Comparison of ENCODE assay signal across 26 cellular contexts in genomic region chr10:126521354-126521753, GRCh38.
DNase-seq lines count a peak whose midpoint lies in the region; ATAC-seq, FAIRE-seq and TF ChIP-seq lines count a peak whose summit lies in the region.
"Had no signal": no experiment of that assay in that cellular context is flagged by ENCODE, and none has a peak within 500 bp of the region (broad histone marks: within the 10 kb centered on the region; RNA-seq: fewer than 3 reads in every experiment).

No MANE protein-coding gene starts in this region.

- TF ChIP-seq POLR2A in A549 (IDR thresholded peaks at IDR 0.05; ENCODE audit: low read length) (no peak), testis (IDR thresholded peaks at IDR 0.05) (no peak)

- ATAC-seq in A549 (peak; percentile 84 to 90), GM18858 (IDR thresholded peaks at IDR 0.05; ENCODE audit: unreplicated experiment) (no peak)
- ATAC-seq: activated T-cell treated with anti-CD3 and anti-CD28 coated beads, Interleukin-2, amount 50 U/mL, for 72 hours; K562 had no signal

- 7% methylated on average over 6 of the region's 6 CpGs for WGBS in A549 (ENCODE audit: missing lambda C conversion rate)
- WGBS in testis, 2 donors, result 65 to 67% methylated on average over 6 of the region's 6 CpGs

- H3K4me2 ChIP-seq in A549, result peak overlapping the region; percentile 49

- FAIRE-seq in A549 (lab: Jason Lieb, UNC), result peak; percentile 51
- FAIRE-seq: K562 had no signal

- CTCF ChIA-PET in A549 (lab: Yijun Ruan, JAX), result interaction anchor here (0.8 to 1.1 kb wide), 2 partner anchors 17 to 538 kb away, joined by 3 to 5 read pairs; no protein-coding TSS in a partner anchor

- H3K4me1 ChIP-seq in A549 (peaks cover 37% of the 10 kb centered on the region), testis (no peaks in the 10 kb centered on the region)
- H3K4me1 ChIP-seq: uterus had no signal

- H3K27ac ChIP-seq in A549, result peak overlapping the region; percentile 55 to 79; a peak in 4 of 6 replicates
- H3K27ac ChIP-seq in testis, result no peak overlapping the region
- H3K27ac ChIP-seq: epithelial cell of prostate, skin epidermis, uterus had no signal

- no peak overlapping the region for H3K4me3 ChIP-seq in A549
- H3K4me3 ChIP-seq in choroid plexus epithelial cell (ENCODE audit: low read depth, low read length), result no peak overlapping the region
- H3K4me3 ChIP-seq in testis, result no peak overlapping the region
- H3K4me3 ChIP-seq: K562, skin epidermis, uterus had no signal

- H3K9me3 ChIP-seq in A549, result no peaks in the 10 kb centered on the region
- H3K9me3 ChIP-seq in testis, result no peaks in the 10 kb centered on the region
- H3K9me3 ChIP-seq: uterus had no signal

- POLR2A ChIA-PET in A549 (lab: Yijun Ruan, JAX), result interaction anchor here (0.5 kb wide), 1 partner anchor 666 kb away, joined by 4 read pairs; no protein-coding TSS in a partner anchor

- TF ChIP-seq CTCF in A549 (IDR thresholded peaks at IDR 0.05) (no peak), choroid plexus epithelial cell (conservative IDR thresholded peaks at IDR 0.05; ENCODE audit: low read depth, low read length) (no peak), testis (IDR thresholded peaks at IDR 0.05) (no peak)

- H3K27me3 ChIP-seq in testis, result no peaks in the 10 kb centered on the region
- H3K27me3 ChIP-seq: uterus had no signal

- intact Hi-C loops in testis (cut with DNase I; ENCODE audit: low total_unique reads), result no loop called here

- H3K36me3 ChIP-seq in testis (ENCODE audit: low read depth, missing control alignments), result no peaks in the 10 kb centered on the region
- H3K36me3 ChIP-seq: uterus had no signal

- peak; percentile 70 to 94; a peak in 4 of 5 replicates for TF ChIP-seq EP300 in A549 (IDR thresholded peaks at IDR 0.05)

- no peak; a peak in 1 of 5 replicates for TF ChIP-seq RAD21 in A549 (conservative IDR thresholded peaks at IDR 0.05 in 1 of 2, IDR thresholded peaks at IDR 0.05 in 1 of 2)

- DNase-seq in A549 (ENCODE audit: low read depth in 1 of 2, low spot score in 1 of 2) (peak; percentile 35 to 71), HT-29 (ENCODE audit: low spot score) (peak; percentile 38), RPMI7951 (ENCODE audit: low read depth) (peak; percentile 47), choroid plexus epithelial cell (ENCODE audit: low read depth) (peak; percentile 26), testis (no peak), NCI-H187 (lab: John Stamatoyannopoulos, UW) (no peak)
- DNase-seq in activated naive CD4-positive, alpha-beta T cell treated with anti-CD3 and anti-CD28 coated beads, Interleukin-2, amount 50 U/mL, for 16 hours, result no peak
- DNase-seq: activated CD4-positive, alpha-beta T cell treated with anti-CD3 and anti-CD28 coated beads, Interleukin-2, amount 50 U/mL, for 4 hours; activated naive CD4-positive, alpha-beta T cell; activated T-cell treated with anti-CD3 and anti-CD28 coated beads, Interleukin-2, amount 50 U/mL, for 72 hours; AML-193; CD4-positive, CD25-positive, alpha-beta regulatory T cell; DMS79 treated with DMSO at 0.1 percent for 48 hours; immature natural killer cell; MM.1S; NCI-H1105 treated with DMSO at 0.1 percent for 48 hours; NCI-H2029 treated with DMSO at 0.1 percent for 48 hours; NCI-H226; NCI-H69; nephron progenitor cell; stimulated activated naive CD4-positive, alpha-beta T cell; uterus had no signal

TF ChIP-seq in A549, 52 proteins besides CTCF, POLR2A, EP300 and RAD21 (continues in another document):
- no peak for TF ChIP-seq EHMT2 (IDR thresholded peaks at IDR 0.05; ENCODE audit: low read depth)
- TF ChIP-seq FOSL2 (IDR thresholded peaks at IDR 0.05), result peak; percentile 77
- TF ChIP-seq FOSL2 (CRISPR knock-in tag; IDR thresholded peaks at IDR 0.05), result peak; percentile 45
- TF ChIP-seq CBX2 (IDR thresholded peaks at IDR 0.05; ENCODE audit: borderline replicate concordance, low read depth), result no peak
- no peak for TF ChIP-seq HEYL (CRISPR knock-in tag; IDR thresholded peaks at IDR 0.05)
- TF ChIP-seq ZFP36 (IDR thresholded peaks at IDR 0.05; ENCODE audit: borderline replicate concordance, partially characterized antibody), result no peak
- TF ChIP-seq FOSB (CRISPR knock-in tag; IDR thresholded peaks at IDR 0.05), result no peak
- TF ChIP-seq PBX3 (IDR thresholded peaks at IDR 0.05), result no peak
- TF ChIP-seq, protein P1, sequence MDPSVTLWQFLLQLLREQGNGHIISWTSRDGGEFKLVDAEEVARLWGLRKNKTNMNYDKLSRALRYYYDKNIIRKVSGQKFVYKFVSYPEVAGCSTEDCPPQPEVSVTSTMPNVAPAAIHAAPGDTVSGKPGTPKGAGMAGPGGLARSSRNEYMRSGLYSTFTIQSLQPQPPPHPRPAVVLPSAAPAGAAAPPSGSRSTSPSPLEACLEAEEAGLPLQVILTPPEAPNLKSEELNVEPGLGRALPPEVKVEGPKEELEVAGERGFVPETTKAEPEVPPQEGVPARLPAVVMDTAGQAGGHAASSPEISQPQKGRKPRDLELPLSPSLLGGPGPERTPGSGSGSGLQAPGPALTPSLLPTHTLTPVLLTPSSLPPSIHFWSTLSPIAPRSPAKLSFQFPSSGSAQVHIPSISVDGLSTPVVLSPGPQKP (IDR thresholded peaks at IDR 0.05; ENCODE audit: low read depth, low read length), result no peak
- TF ChIP-seq EHF (CRISPR knock-in tag; IDR thresholded peaks at IDR 0.05), result no peak
- no peak for TF ChIP-seq RFX5 (IDR thresholded peaks at IDR 0.05)
- no peak for TF ChIP-seq HOXB5 (CRISPR knock-in tag; IDR thresholded peaks at IDR 0.05)
- TF ChIP-seq HES2 (IDR thresholded peaks at IDR 0.05), result no peak
- TF ChIP-seq NPAS2 (CRISPR knock-in tag; IDR thresholded peaks at IDR 0.05; ENCODE audit: borderline replicate concordance), result no peak
- TF ChIP-seq MAX (IDR thresholded peaks at IDR 0.05), result no peak
- TF ChIP-seq ZSCAN20 (CRISPR knock-in tag; IDR thresholded peaks at IDR 0.05), result no peak
- TF ChIP-seq ZNF302 (CRISPR knock-in tag; IDR thresholded peaks at IDR 0.05), result no peak
- TF ChIP-seq BCL3 (IDR thresholded peaks at IDR 0.05), result peak; percentile 76; the same call in 2 of the 3 replicates
- TF ChIP-seq KDM1A (IDR thresholded peaks at IDR 0.05; ENCODE audit: low read depth), result no peak
- no peak for TF ChIP-seq KDM5A (IDR thresholded peaks at IDR 0.05)
- peak; percentile 77 to 81; a peak in 3 of 5 replicates for TF ChIP-seq JUN (IDR thresholded peaks at IDR 0.05)
- TF ChIP-seq CEBPB (IDR thresholded peaks at IDR 0.05), result peak in 1 of 2 experiments; percentile 68; a peak in 2 of 4 replicates
- TF ChIP-seq PHF8 (IDR thresholded peaks at IDR 0.05; ENCODE audit: borderline replicate concordance, low read depth), result no peak
- TF ChIP-seq SMC3 (IDR thresholded peaks at IDR 0.05), result no peak
- no peak for TF ChIP-seq USF2 (IDR thresholded peaks at IDR 0.05)
- TF ChIP-seq GATA3 (IDR thresholded peaks at IDR 0.05; ENCODE audit: borderline replicate concordance), result peak; percentile 52; the same call in 1 of the 2 replicates
- no peak for TF ChIP-seq ZC3H11A (IDR thresholded peaks at IDR 0.05)
- TF ChIP-seq JUNB (IDR thresholded peaks at IDR 0.05), result peak; percentile 91

Comparison
In these comparisons a context has a peak if more than half of its experiments do, and no peak if none do; other contexts are left out.
1. DNase-seq: peak in A549 (2 of 2), HT-29 (single experiment), RPMI7951 (single experiment) and choroid plexus epithelial cell (single experiment); none in testis (single experiment), activated naive CD4-positive, alpha-beta T cell treated with anti-CD3 and anti-CD28 coated beads, Interleukin-2, amount 50 U/mL, for 16 hours (single experiment) and NCI-H187 (0 of 2).
2. H3K27ac ChIP-seq: peak in A549 (2 of 2); none in testis (0 of 2).